11 cellular contexts compared by ENCODE assay signal in the genomic region with DNA sequence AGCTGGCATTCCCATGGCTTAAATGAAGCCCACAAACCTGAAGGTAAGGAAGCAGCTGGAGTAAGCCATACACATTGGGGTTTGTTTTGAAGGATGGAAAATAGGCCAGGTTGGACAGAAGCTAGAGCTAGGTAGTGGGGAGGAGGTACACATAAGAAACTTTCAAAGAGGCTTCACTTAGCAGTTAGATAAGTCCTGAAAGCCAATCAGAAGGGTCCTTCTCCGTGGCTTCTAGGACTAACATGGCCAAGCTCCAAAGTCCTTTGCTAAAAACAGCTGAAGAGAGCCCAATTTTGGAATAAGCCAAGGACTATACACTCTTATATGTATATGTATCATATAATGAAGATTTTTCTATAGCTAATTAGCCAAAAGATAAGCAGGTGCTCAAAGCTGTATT. TPM values are rescaled to one million over a fixed set of nuclear protein-coding genes. Genes with fewer than 3 reads are reported as not detected.
DNase-seq lines count a peak whose midpoint lies in the region; ATAC-seq and TF ChIP-seq lines count a peak whose summit lies in the region.
"Had no signal": no experiment of that assay in that cellular context is flagged by ENCODE, and none has a peak within 500 bp of the region (broad histone marks: within the 10 kb centered on the region; RNA-seq: fewer than 3 reads in every experiment).

No MANE protein-coding gene starts in this region.

- POLR2A ChIA-PET in PC-9 (lab: Charles Lee; ENCODE audit: unreplicated experiment), result interaction anchor here (0.6 kb wide), 1 partner anchor 80 kb away, joined by 6 read pairs; no protein-coding TSS in a partner anchor

- peak overlapping the region; percentile 51 to 98 for H3K4me3 Mint-ChIP-seq in stimulated activated naive CD8-positive, alpha-beta T cell treated with anti-CD3 and anti-CD28 coated beads, Interleukin-15, amount 100 ng/mL, for 72 hours
- no peak overlapping the region for H3K4me3 Mint-ChIP-seq in chondrocyte (ENCODE audit: unreplicated experiment)

- H3K9me3 ChIP-seq in PC-9 (ENCODE audit: insufficient read depth, low read depth), result no peaks in the 10 kb centered on the region
- no peaks in the 10 kb centered on the region for H3K9me3 ChIP-seq in WERI-Rb-1 (ENCODE audit: severe bottlenecking)

- no peaks in the 10 kb centered on the region for H3K9me3 Mint-ChIP-seq in stimulated activated naive CD8-positive, alpha-beta T cell treated with anti-CD3 and anti-CD28 coated beads, Interleukin-15, amount 100 ng/mL, for 72 hours
- no peaks in the 10 kb centered on the region for H3K9me3 Mint-ChIP-seq in chondrocyte (ENCODE audit: low read depth)
- H3K9me3 Mint-ChIP-seq: mesothelial cell of epicardium had no signal

- no peak for DNase-seq in stimulated activated naive CD8-positive, alpha-beta T cell treated with anti-CD3 and anti-CD28 coated beads, Interleukin-15, amount 100 ng/mL, for 72 hours
- DNase-seq in stimulated activated naive CD8-positive, alpha-beta T cell treated with anti-CD3 and anti-CD28 coated beads, Interleukin-15, Interleukin-2, amounts not matched to agents 100 U/mL and 50 U/mL, for 24 hours, result no peak
- no peak for DNase-seq in PC-9
- no peak for DNase-seq in fibroblast of pulmonary artery (ENCODE audit: low read depth)
- no peak for DNase-seq in NCI-H510A treated with DMSO at 0.1 percent for 48 hours (lab: John Stamatoyannopoulos, UW)
- no peak for DNase-seq in WERI-Rb-1
- no peak for DNase-seq in chondrocyte (ENCODE audit: low spot score)
- DNase-seq: activated CD4-positive, alpha-beta T cell treated with anti-CD3 and anti-CD28 coated beads, Interleukin-2, amount 50 U/mL, for 4 hours; central memory CD4-positive, alpha-beta T cell had no signal

- no TSS peak for BruUV-seq in PC-9 (replicated peaks; lab: Mats Ljungman, UMichigan)

- H4K20me1 ChIP-seq in PC-9 (ENCODE audit: insufficient read depth), result peaks cover 6% of the 10 kb centered on the region; the same call in 1 of the 2 replicates

- CTCF ChIA-PET in PC-9 (lab: Charles Lee), result no interaction called here

- H3K4me1 ChIP-seq in PC-9 (replicated peaks; ENCODE audit: insufficient read depth), result peaks cover 11% of the 10 kb centered on the region

- H3K36me3 Mint-ChIP-seq in chondrocyte (ENCODE audit: low read depth), result no peaks in the 10 kb centered on the region
- H3K36me3 Mint-ChIP-seq: mesothelial cell of epicardium had no signal

- no peaks in the 10 kb centered on the region for H3K27me3 Mint-ChIP-seq in stimulated activated naive CD8-positive, alpha-beta T cell treated with anti-CD3 and anti-CD28 coated beads, Interleukin-15, amount 100 ng/mL, for 72 hours
- no peaks in the 10 kb centered on the region for H3K27me3 Mint-ChIP-seq in chondrocyte (ENCODE audit: low read depth)

- H3K4me3 ChIP-seq in PC-9, result peak overlapping the region; percentile 67; the same call in 1 of the 2 replicates
- H3K4me3 ChIP-seq in fibroblast of pulmonary artery (replicated peaks; ENCODE audit: low read depth, low read length), result peak overlapping the region; percentile 84
- no peak overlapping the region for H3K4me3 ChIP-seq in WERI-Rb-1 (ENCODE audit: low read depth, low read length)

- peaks cover 40% of the 10 kb centered on the region for H3K4me1 Mint-ChIP-seq in stimulated activated naive CD8-positive, alpha-beta T cell treated with anti-CD3 and anti-CD28 coated beads, Interleukin-15, amount 100 ng/mL, for 72 hours
- peaks cover 25% of the 10 kb centered on the region for H3K4me1 Mint-ChIP-seq in chondrocyte (ENCODE audit: low read depth)

- no peaks in the 10 kb centered on the region for H3K9me2 ChIP-seq in PC-9 (ENCODE audit: insufficient read depth)

- TF ChIP-seq CTCF in PC-9 (conservative IDR thresholded peaks at IDR 0.05) (no peak), fibroblast of pulmonary artery (IDR thresholded peaks at IDR 0.05; ENCODE audit: low read length, missing control alignments) (no peak), WERI-Rb-1 (IDR thresholded peaks at IDR 0.05; ENCODE audit: low read depth, low read length) (no peak), chondrocyte (IDR thresholded peaks at IDR 0.05) (no peak)

- no peak overlapping the region for H2AFZ ChIP-seq in PC-9

- H3K27me3 ChIP-seq in PC-9 (ENCODE audit: insufficient read depth, low read depth) (no peaks in the 10 kb centered on the region), WERI-Rb-1 (ENCODE audit: insufficient read depth, low read depth, severe bottlenecking) (no peaks in the 10 kb centered on the region)

- H3K36me3 ChIP-seq in PC-9 (ENCODE audit: low read depth), result no peaks in the 10 kb centered on the region
- H3K36me3 ChIP-seq in WERI-Rb-1, result no peaks in the 10 kb centered on the region

- no peak for ATAC-seq in stimulated activated naive CD8-positive, alpha-beta T cell treated with anti-CD3 and anti-CD28 coated beads, Interleukin-15, amount 100 ng/mL, for 72 hours
- ATAC-seq in stimulated activated naive CD8-positive, alpha-beta T cell treated with anti-CD3 and anti-CD28 coated beads, Interleukin-15, Interleukin-2, amounts not matched to agents 100 U/mL and 50 U/mL, for 24 hours, result no peak
- no peak for ATAC-seq in GM21619 (IDR thresholded peaks at IDR 0.05; ENCODE audit: unreplicated experiment)

- no peak overlapping the region for H3K27ac Mint-ChIP-seq in stimulated activated naive CD8-positive, alpha-beta T cell treated with anti-CD3 and anti-CD28 coated beads, Interleukin-15, amount 100 ng/mL, for 72 hours
- no peak overlapping the region for H3K27ac Mint-ChIP-seq in chondrocyte (ENCODE audit: unreplicated experiment)

- intact Hi-C loops in PC-9 (cut with micrococcal nuclease; ENCODE audit: unreplicated experiment), result loop anchor here (5.0 kb wide), 2 partner anchors 51 to 229 kb away; no protein-coding TSS in a partner anchor

- peaks cover 8% of the 10 kb centered on the region; the same call in 1 of the 2 replicates for H3F3A ChIP-seq in PC-9 (ENCODE audit: insufficient read depth, low read depth)

- peak overlapping the region; percentile 98 for H3K4me2 ChIP-seq in PC-9

- no peak overlapping the region for H3K27ac ChIP-seq in PC-9
- H3K27ac ChIP-seq in WERI-Rb-1, result no peak overlapping the region

- peaks cover 61% of the 10 kb centered on the region for H3K79me2 ChIP-seq in PC-9 (ENCODE audit: low read depth)

RNA-seq across cellular contexts. Expression of gene EYA3, which starts 1.8 kb away (rescaled TPM):
- total RNA-seq in PC-9 (2021), result 9.6 and 19.0 TPM in 2 replicates
- 13.5 to 17.9 TPM (median 15.7 TPM) in 3 replicates for total RNA-seq in chondrocyte
